ENCODE assay signal across 1 cellular context in the genomic region with DNA sequence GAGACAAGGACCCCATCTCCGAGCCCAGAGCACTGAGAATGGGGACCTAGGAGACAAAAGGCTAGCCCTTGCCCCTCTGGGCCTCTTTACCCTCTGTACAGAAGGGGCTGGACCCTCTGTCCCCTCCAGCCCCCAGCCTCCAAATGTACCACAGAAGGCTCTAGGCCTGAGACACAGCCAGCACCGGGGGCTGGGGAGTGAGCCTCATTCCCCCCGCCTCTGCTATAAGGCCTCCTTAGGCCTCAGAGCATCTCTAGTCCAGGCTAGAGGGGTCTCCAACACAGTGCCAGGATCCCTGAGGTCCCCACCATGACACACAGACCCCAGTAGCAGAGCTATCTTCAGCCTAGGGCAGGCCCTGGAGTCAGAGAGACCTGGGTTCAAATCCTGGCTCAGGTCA.
TF ChIP-seq lines count a peak whose summit lies in the region.

No MANE protein-coding gene starts in this region.

TF ChIP-seq in GM23338, 12 proteins besides CTCF, POLR2A, EP300 and RAD21 (continued from another document):
- TF ChIP-seq, protein P1, sequence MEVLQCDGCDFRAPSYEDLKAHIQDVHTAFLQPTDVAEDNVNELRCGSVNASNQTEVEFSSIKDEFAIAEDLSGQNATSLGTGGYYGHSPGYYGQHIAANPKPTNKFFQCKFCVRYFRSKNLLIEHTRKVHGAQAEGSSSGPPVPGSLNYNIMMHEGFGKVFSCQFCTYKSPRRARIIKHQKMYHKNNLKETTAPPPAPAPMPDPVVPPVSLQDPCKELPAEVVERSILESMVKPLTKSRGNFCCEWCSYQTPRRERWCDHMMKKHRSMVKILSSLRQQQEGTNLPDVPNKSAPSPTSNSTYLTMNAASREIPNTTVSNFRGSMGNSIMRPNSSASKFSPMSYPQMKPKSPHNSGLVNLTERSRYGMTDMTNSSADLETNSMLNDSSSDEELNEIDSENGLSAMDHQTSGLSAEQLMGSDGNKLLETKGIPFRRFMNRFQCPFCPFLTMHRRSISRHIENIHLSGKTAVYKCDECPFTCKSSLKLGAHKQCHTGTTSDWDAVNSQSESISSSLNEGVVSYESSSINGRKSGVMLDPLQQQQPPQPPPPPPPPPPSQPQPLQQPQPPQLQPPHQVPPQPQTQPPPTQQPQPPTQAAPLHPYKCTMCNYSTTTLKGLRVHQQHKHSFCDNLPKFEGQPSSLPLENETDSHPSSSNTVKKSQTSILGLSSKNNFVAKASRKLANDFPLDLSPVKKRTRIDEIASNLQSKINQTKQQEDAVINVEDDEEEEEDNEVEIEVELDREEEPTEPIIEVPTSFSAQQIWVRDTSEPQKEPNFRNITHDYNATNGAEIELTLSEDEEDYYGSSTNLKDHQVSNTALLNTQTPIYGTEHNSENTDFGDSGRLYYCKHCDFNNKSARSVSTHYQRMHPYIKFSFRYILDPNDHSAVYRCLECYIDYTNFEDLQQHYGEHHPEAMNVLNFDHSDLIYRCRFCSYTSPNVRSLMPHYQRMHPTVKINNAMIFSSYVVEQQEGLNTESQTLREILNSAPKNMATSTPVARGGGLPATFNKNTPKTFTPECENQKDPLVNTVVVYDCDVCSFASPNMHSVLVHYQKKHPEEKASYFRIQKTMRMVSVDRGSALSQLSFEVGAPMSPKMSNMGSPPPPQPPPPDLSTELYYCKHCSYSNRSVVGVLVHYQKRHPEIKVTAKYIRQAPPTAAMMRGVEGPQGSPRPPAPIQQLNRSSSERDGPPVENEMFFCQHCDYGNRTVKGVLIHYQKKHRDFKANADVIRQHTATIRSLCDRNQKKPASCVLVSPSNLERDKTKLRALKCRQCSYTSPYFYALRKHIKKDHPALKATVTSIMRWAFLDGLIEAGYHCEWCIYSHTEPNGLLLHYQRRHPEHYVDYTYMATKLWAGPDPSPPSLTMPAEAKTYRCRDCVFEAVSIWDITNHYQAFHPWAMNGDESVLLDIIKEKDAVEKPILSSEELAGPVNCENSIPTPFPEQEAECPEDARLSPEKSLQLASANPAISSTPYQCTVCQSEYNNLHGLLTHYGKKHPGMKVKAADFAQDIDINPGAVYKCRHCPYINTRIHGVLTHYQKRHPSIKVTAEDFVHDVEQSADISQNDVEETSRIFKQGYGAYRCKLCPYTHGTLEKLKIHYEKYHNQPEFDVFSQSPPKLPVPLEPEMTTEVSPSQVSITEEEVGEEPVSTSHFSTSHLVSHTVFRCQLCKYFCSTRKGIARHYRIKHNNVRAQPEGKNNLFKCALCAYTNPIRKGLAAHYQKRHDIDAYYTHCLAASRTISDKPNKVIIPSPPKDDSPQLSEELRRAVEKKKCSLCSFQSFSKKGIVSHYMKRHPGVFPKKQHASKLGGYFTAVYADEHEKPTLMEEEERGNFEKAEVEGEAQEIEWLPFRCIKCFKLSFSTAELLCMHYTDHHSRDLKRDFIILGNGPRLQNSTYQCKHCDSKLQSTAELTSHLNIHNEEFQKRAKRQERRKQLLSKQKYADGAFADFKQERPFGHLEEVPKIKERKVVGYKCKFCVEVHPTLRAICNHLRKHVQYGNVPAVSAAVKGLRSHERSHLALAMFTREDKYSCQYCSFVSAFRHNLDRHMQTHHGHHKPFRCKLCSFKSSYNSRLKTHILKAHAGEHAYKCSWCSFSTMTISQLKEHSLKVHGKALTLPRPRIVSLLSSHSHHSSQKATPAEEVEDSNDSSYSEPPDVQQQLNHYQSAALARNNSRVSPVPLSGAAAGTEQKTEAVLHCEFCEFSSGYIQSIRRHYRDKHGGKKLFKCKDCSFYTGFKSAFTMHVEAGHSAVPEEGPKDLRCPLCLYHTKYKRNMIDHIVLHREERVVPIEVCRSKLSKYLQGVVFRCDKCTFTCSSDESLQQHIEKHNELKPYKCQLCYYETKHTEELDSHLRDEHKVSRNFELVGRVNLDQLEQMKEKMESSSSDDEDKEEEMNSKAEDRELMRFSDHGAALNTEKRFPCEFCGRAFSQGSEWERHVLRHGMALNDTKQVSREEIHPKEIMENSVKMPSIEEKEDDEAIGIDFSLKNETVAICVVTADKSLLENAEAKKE (CRISPR knock-in tag; IDR thresholded peaks at IDR 0.05) = no peak
- TF ChIP-seq EZH2phosphoT487 (IDR thresholded peaks at IDR 0.05; ENCODE audit: unreplicated experiment) (no peak), STAT1 (IDR thresholded peaks at IDR 0.05; ENCODE audit: unreplicated experiment) (no peak), NANOG (IDR thresholded peaks at IDR 0.05; ENCODE audit: borderline replicate concordance) (no peak), JUNB (IDR thresholded peaks at IDR 0.05; ENCODE audit: unreplicated experiment) (no peak), EZH2 (IDR thresholded peaks at IDR 0.05; ENCODE audit: low read depth, unreplicated experiment) (no peak), POLR2AphosphoS5 (IDR thresholded peaks at IDR 0.05; ENCODE audit: low read depth) (no peak)
- TF ChIP-seq, protein P2, sequence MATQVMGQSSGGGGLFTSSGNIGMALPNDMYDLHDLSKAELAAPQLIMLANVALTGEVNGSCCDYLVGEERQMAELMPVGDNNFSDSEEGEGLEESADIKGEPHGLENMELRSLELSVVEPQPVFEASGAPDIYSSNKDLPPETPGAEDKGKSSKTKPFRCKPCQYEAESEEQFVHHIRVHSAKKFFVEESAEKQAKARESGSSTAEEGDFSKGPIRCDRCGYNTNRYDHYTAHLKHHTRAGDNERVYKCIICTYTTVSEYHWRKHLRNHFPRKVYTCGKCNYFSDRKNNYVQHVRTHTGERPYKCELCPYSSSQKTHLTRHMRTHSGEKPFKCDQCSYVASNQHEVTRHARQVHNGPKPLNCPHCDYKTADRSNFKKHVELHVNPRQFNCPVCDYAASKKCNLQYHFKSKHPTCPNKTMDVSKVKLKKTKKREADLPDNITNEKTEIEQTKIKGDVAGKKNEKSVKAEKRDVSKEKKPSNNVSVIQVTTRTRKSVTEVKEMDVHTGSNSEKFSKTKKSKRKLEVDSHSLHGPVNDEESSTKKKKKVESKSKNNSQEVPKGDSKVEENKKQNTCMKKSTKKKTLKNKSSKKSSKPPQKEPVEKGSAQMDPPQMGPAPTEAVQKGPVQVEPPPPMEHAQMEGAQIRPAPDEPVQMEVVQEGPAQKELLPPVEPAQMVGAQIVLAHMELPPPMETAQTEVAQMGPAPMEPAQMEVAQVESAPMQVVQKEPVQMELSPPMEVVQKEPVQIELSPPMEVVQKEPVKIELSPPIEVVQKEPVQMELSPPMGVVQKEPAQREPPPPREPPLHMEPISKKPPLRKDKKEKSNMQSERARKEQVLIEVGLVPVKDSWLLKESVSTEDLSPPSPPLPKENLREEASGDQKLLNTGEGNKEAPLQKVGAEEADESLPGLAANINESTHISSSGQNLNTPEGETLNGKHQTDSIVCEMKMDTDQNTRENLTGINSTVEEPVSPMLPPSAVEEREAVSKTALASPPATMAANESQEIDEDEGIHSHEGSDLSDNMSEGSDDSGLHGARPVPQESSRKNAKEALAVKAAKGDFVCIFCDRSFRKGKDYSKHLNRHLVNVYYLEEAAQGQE (IDR thresholded peaks at IDR 0.05; ENCODE audit: unreplicated experiment) = no peak
- TF ChIP-seq, protein P3, sequence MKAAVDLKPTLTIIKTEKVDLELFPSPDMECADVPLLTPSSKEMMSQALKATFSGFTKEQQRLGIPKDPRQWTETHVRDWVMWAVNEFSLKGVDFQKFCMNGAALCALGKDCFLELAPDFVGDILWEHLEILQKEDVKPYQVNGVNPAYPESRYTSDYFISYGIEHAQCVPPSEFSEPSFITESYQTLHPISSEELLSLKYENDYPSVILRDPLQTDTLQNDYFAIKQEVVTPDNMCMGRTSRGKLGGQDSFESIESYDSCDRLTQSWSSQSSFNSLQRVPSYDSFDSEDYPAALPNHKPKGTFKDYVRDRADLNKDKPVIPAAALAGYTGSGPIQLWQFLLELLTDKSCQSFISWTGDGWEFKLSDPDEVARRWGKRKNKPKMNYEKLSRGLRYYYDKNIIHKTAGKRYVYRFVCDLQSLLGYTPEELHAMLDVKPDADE (IDR thresholded peaks at IDR 0.05) = no peak
